Comparison of ENCODE assay signal across 1 cellular context in the genomic region with DNA sequence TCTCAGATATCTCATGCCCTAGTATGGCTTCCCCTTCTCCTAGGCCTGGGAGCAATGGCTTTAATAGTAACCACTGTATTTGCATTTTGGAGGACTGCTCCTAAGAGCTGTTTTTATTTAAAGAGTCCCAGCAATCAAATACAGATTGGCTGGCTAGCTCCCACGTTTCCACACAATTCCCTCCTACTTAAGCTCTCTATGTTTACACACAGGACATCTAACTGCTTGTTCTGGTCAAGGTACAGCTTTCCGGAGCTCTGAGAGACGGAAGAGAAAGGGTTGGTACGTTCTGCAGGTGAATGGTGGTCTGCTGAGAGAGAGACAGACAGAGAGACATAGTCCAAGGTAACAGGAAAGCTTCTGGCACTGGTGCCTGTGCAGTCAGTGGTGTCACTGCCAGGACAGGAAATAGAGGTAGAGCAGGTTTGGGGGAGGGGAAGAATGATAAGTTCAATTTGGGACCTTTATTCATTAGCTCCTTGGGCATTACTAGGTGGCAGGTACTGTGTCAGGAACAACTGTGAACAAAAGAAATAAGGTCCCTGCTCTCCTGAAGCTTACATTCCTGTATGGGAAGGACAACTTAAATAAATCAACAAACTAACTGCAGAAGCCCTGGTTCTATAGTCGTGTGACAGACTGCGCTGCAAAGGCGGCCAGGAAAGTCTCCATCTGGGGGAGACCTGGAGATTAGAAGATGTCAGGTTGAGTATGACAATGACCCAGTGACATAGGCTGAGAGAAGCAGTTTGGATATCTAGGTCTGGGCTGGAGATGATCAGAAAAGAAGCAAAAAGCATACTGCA.
TF ChIP-seq lines count a peak whose summit lies in the region.

No MANE protein-coding gene starts in this region.

TF ChIP-seq in HepG2, 621 proteins besides CTCF, POLR2A, EP300 and RAD21 (continued from another document):
- TF ChIP-seq ZBTB2 (CRISPR knock-in tag; IDR thresholded peaks at IDR 0.05; ENCODE audit: low read depth) = no peak
- peak; percentile 67 for TF ChIP-seq ZNF605 (CRISPR knock-in tag; IDR thresholded peaks at IDR 0.05)
- TF ChIP-seq CCAR2 (optimal IDR thresholded peaks at IDR 0.05; ENCODE audit: low read depth, low read length) = no peak
- TF ChIP-seq SOX6 (IDR thresholded peaks at IDR 0.05) = no peak
- peak; percentile 80 for TF ChIP-seq SOX6 (CRISPR knock-in tag; IDR thresholded peaks at IDR 0.05)
- no peak for TF ChIP-seq FOSL1 (CRISPR knock-in tag; IDR thresholded peaks at IDR 0.05; ENCODE audit: borderline replicate concordance)
- TF ChIP-seq, protein P1, sequence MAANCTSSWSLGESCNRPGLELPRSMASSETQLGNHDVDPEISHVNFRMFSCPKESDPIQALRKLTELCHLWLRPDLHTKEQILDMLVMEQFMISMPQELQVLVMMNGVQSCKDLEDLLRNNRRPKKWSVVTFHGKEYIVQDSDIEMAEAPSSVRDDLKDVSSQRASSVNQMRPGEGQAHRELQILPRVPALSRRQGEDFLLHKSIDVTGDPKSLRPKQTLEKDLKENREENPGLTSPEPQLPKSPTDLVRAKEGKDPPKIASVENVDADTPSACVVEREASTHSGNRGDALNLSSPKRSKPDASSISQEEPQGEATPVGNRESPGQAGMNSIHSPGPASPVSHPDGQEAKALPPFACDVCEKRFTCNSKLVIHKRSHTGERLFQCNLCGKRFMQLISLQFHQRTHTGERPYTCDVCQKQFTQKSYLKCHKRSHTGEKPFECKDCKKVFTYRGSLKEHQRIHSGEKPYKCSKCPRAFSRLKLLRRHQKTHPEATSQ (CRISPR knock-in tag; IDR thresholded peaks at IDR 0.05; ENCODE audit: borderline replicate concordance) = no peak
- TF ChIP-seq ZNF691 (CRISPR knock-in tag; IDR thresholded peaks at IDR 0.05; ENCODE audit: borderline replicate concordance, low read depth) = peak; percentile 32; the same call in 1 of the 2 replicates
- TF ChIP-seq ZNF501 (CRISPR knock-in tag; IDR thresholded peaks at IDR 0.05) = no peak
- TF ChIP-seq ZNF10 (CRISPR knock-in tag; IDR thresholded peaks at IDR 0.05; ENCODE audit: borderline replicate concordance, low read depth) = no peak
- TF ChIP-seq, protein P2, sequence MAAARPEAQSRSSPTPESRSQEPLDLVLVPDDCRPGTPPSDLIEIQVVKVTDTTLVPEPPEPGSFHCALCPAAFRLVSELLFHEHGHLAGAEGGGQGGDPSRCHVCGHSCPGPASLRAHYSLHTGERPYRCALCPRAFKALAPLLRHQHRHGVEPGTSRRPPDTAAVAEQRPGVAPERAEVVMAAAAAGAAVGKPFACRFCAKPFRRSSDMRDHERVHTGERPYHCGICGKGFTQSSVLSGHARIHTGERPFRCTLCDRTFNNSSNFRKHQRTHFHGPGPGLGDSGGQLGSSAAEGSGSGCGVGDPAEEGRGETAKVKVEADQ (CRISPR knock-in tag; IDR thresholded peaks at IDR 0.05; ENCODE audit: borderline replicate concordance) = no peak
- no peak for TF ChIP-seq RFXAP (CRISPR knock-in tag; IDR thresholded peaks at IDR 0.05; ENCODE audit: borderline replicate concordance)
- TF ChIP-seq, protein P3, sequence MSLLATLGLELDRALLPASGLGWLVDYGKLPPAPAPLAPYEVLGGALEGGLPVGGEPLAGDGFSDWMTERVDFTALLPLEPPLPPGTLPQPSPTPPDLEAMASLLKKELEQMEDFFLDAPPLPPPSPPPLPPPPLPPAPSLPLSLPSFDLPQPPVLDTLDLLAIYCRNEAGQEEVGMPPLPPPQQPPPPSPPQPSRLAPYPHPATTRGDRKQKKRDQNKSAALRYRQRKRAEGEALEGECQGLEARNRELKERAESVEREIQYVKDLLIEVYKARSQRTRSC (CRISPR knock-in tag; IDR thresholded peaks at IDR 0.05; ENCODE audit: low read depth) = no peak
- TF ChIP-seq ZNF230 (CRISPR knock-in tag; IDR thresholded peaks at IDR 0.05) = peak; percentile 54; the same call in 1 of the 2 replicates
- TF ChIP-seq PAX8 (CRISPR knock-in tag; IDR thresholded peaks at IDR 0.05; ENCODE audit: borderline replicate concordance) = no peak
- TF ChIP-seq ZNF616 (CRISPR knock-in tag; IDR thresholded peaks at IDR 0.05; ENCODE audit: low read depth) = 0 out of 2 replicates have a peak, but pooled peaks have one; percentile 39
- no peak for TF ChIP-seq JUND (CRISPR knock-in tag; IDR thresholded peaks at IDR 0.05)
- TF ChIP-seq, protein P4, sequence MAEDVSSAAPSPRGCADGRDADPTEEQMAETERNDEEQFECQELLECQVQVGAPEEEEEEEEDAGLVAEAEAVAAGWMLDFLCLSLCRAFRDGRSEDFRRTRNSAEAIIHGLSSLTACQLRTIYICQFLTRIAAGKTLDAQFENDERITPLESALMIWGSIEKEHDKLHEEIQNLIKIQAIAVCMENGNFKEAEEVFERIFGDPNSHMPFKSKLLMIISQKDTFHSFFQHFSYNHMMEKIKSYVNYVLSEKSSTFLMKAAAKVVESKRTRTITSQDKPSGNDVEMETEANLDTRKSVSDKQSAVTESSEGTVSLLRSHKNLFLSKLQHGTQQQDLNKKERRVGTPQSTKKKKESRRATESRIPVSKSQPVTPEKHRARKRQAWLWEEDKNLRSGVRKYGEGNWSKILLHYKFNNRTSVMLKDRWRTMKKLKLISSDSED (CRISPR knock-in tag; IDR thresholded peaks at IDR 0.05) = no peak
- peak; percentile 96 for TF ChIP-seq FOXA3 (CRISPR knock-in tag; IDR thresholded peaks at IDR 0.05)
- no peak for TF ChIP-seq ZFY (CRISPR knock-in tag; IDR thresholded peaks at IDR 0.05)
